26 cellular contexts compared by ENCODE assay signal in genomic region chr22:20652130-20652529, GRCh38.
"Had no signal": no experiment of that assay in that cellular context is flagged by ENCODE, and none has a peak within 500 bp of the region (broad histone marks: within the 10 kb centered on the region; RNA-seq: fewer than 3 reads in every experiment).

No MANE protein-coding gene starts in this region.

- H3K9ac ChIP-seq: parathyroid adenoma had no signal

- H3K27ac ChIP-seq: left lung, lower lobe of right lung, parathyroid adenoma, psoas muscle, right lobe of liver, skin epidermis, spleen, suprapubic skin, thoracic aorta, tibial artery, uterus had no signal

- H3K36me3 Mint-ChIP-seq: immature natural killer cell; naive thymus-derived CD8-positive, alpha-beta T cell; stimulated activated effector memory CD8-positive, alpha-beta T cell treated with anti-CD3 and anti-CD28 coated beads, Interleukin-12 subunit alpha, Interleukin-12 subunit beta, amount 100 ng/mL, for 72 hours had no signal

- H3K4me1 ChIP-seq: left lung, lower lobe of right lung, parathyroid adenoma, right lobe of liver, spleen, suprapubic skin, tibial artery, uterus had no signal

- H3K79me2 ChIP-seq: parathyroid adenoma had no signal

- H3K27me3 Mint-ChIP-seq: naive thymus-derived CD8-positive, alpha-beta T cell; stimulated activated naive CD8-positive, alpha-beta T cell treated with anti-CD3 and anti-CD28 coated beads, Interleukin-15, Interleukin-2, amounts not matched to agents 100 ng/mL and 50 ng/mL, for 24 hours had no signal

- H2AFZ ChIP-seq: parathyroid adenoma had no signal

- H3K27ac Mint-ChIP-seq: immature natural killer cell; naive thymus-derived CD8-positive, alpha-beta T cell; nephron; stimulated activated effector memory CD8-positive, alpha-beta T cell treated with anti-CD3 and anti-CD28 coated beads, Interleukin-12 subunit alpha, Interleukin-12 subunit beta, amount 100 ng/mL, for 72 hours; stimulated activated naive CD8-positive, alpha-beta T cell treated with anti-CD3 and anti-CD28 coated beads, Interleukin-15, Interleukin-2, amounts not matched to agents 100 ng/mL and 50 ng/mL, for 24 hours had no signal

- DNase-seq: hypothalamus; immature natural killer cell; kidney; left colon; left lung; lower lobe of right lung; mesendoderm; midbrain; mucosa of descending colon; naive thymus-derived CD8-positive, alpha-beta T cell; nucleus accumbens; psoas muscle; stimulated activated CD4-positive, alpha-beta T cell treated with anti-CD3 and anti-CD28 coated beads, Interleukin-4, amount 100 ng/mL, for 24 hours; stimulated activated naive CD4-positive, alpha-beta T cell; tibial artery; uterus had no signal

- H3K9me3 ChIP-seq: left lung, lower lobe of right lung, mucosa of descending colon, psoas muscle, right lobe of liver, spleen, suprapubic skin, thoracic aorta, tibial artery, uterus had no signal

- H3K4me1 Mint-ChIP-seq: naive thymus-derived CD8-positive, alpha-beta T cell; stimulated activated effector memory CD8-positive, alpha-beta T cell treated with anti-CD3 and anti-CD28 coated beads, Interleukin-12 subunit alpha, Interleukin-12 subunit beta, amount 100 ng/mL, for 72 hours had no signal

- ATAC-seq: left colon; left lung; lower lobe of right lung; mucosa of descending colon; naive thymus-derived CD8-positive, alpha-beta T cell; psoas muscle; right lobe of liver; stimulated activated effector memory CD8-positive, alpha-beta T cell treated with anti-CD3 and anti-CD28 coated beads, Interleukin-12 subunit alpha, Interleukin-12 subunit beta, amount 100 ng/mL, for 72 hours had no signal

- H3K4me3 ChIP-seq: left lung, lower lobe of right lung, mucosa of descending colon, psoas muscle, right lobe of liver, skin epidermis, spleen, suprapubic skin, thoracic aorta, tibial artery, uterus had no signal

- H3K9me3 Mint-ChIP-seq: immature natural killer cell; naive thymus-derived CD8-positive, alpha-beta T cell; nephron; stimulated activated effector memory CD8-positive, alpha-beta T cell treated with anti-CD3 and anti-CD28 coated beads, Interleukin-12 subunit alpha, Interleukin-12 subunit beta, amount 100 ng/mL, for 72 hours; stimulated activated naive CD8-positive, alpha-beta T cell treated with anti-CD3 and anti-CD28 coated beads, Interleukin-15, Interleukin-2, amounts not matched to agents 100 ng/mL and 50 ng/mL, for 24 hours had no signal

- H3K27me3 ChIP-seq: left lung, right lobe of liver, spleen, suprapubic skin, tibial artery, uterus had no signal

- H3K4me3 Mint-ChIP-seq: immature natural killer cell; naive thymus-derived CD8-positive, alpha-beta T cell; nephron; neural crest cell; stimulated activated effector memory CD8-positive, alpha-beta T cell treated with anti-CD3 and anti-CD28 coated beads, Interleukin-12 subunit alpha, Interleukin-12 subunit beta, amount 100 ng/mL, for 72 hours; stimulated activated naive CD8-positive, alpha-beta T cell treated with anti-CD3 and anti-CD28 coated beads, Interleukin-15, Interleukin-2, amounts not matched to agents 100 ng/mL and 50 ng/mL, for 24 hours had no signal

- H3K36me3 ChIP-seq: left lung, lower lobe of right lung, right lobe of liver, spleen, suprapubic skin, thoracic aorta, tibial artery, uterus had no signal
